ENCODE assay signal across 1 cellular context in genomic region chr21:44618504-44618903, GRCh38.
TF ChIP-seq lines count a peak whose summit lies in the region.

No MANE protein-coding gene starts in this region.

TF ChIP-seq in endothelial cell of umbilical vein, 7 proteins besides CTCF, POLR2A, EP300 and RAD21 (continued from another document):
- no peak for TF ChIP-seq MAX (IDR thresholded peaks at IDR 0.05; ENCODE audit: insufficient read depth, insufficient read length)
- no peak for TF ChIP-seq GATA2 (IDR thresholded peaks at IDR 0.05; ENCODE audit: insufficient read depth, insufficient read length, low read depth, low read length)
